29 cellular contexts compared by ENCODE assay signal in the genomic region with DNA sequence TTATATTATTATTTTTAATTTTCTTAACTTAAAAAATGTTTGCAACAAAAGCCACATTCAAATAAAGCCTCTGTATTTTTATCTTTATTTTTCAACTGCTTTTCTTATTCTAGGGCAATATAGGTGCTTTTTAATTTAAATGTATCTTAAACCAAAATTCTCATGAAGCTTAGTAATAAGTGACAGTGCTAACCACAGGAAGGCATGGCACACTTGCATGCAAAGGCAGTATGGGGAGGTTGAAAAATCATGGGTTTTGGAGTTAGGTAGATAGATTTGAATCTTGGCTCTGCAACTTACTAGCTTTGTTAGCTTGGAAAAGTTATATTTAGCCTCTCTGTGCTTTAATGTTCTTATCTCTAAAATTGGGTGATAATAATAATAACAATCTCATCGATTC.
A peak's percentile ranks its signal among the peaks of the same experiment; 100 is the strongest.
DNase-seq lines count a peak whose midpoint lies in the region; ATAC-seq and TF ChIP-seq lines count a peak whose summit lies in the region.
"Had no signal": no experiment of that assay in that cellular context is flagged by ENCODE, and none has a peak within 500 bp of the region (broad histone marks: within the 10 kb centered on the region; RNA-seq: fewer than 3 reads in every experiment).

No MANE protein-coding gene starts in this region.

- no peaks in the 10 kb centered on the region for H3K9me3 ChIP-seq in esophagus squamous epithelium
- H3K9me3 ChIP-seq: left lung, tibial artery had no signal

- TF ChIP-seq POLR2A in esophagus squamous epithelium (IDR thresholded peaks at IDR 0.05) (no peak), erythroblast (IDR thresholded peaks at IDR 0.05; ENCODE audit: low read length) (no peak)

- WGBS in esophagus squamous epithelium, 2 donors: 81 to 90% methylated on average over 1 of the region's 1 CpG

- no peak overlapping the region for H3K27ac ChIP-seq in esophagus squamous epithelium
- H3K27ac ChIP-seq: 22Rv1, left lung, tibial artery had no signal

- H3K4me3 ChIP-seq in GM12865 (ENCODE audit: low read depth, low read length): no peak overlapping the region
- H3K4me3 ChIP-seq in esophagus squamous epithelium: no peak overlapping the region
- H3K4me3 ChIP-seq: left lung, tibial artery had no signal

- H3K4me1 ChIP-seq in esophagus squamous epithelium: no peaks in the 10 kb centered on the region
- H3K4me1 ChIP-seq: left lung, tibial artery had no signal

- no peak for TF ChIP-seq CTCF in GM12865 (IDR thresholded peaks at IDR 0.05; ENCODE audit: insufficient read depth, low read depth, low read length, missing control alignments)
- TF ChIP-seq CTCF in esophagus squamous epithelium (IDR thresholded peaks at IDR 0.05): no peak

- no peaks in the 10 kb centered on the region for H3K27me3 ChIP-seq in esophagus squamous epithelium
- H3K27me3 ChIP-seq: left lung, tibial artery had no signal

- intact Hi-C loops in esophagus squamous epithelium (cut with DNase I): no loop called here

- H3K36me3 ChIP-seq in esophagus squamous epithelium: no peaks in the 10 kb centered on the region
- H3K36me3 ChIP-seq: left lung, tibial artery had no signal

- peak; percentile 11 for DNase-seq in GM12865 (ENCODE audit: low read depth)
- DNase-seq in esophagus squamous epithelium (lab: John Stamatoyannopoulos, UW): no peak
- DNase-seq in erythroblast (lab: John Stamatoyannopoulos, UW): no peak
- no peak for DNase-seq in 8988T
- DNase-seq: activated CD4-positive, alpha-beta T cell treated with anti-CD3 and anti-CD28 coated beads, Interleukin-2, amount 10 ng/mL, durations not matched to agents 7 days and 5 days; activated naive CD4-positive, alpha-beta T cell; activated T-cell treated with anti-CD3 and anti-CD28 coated beads, Interleukin-2, amount 50 U/mL, for 48 hours; CD4-positive, CD25-positive, alpha-beta regulatory T cell; left lung; mesendoderm; NCI-H1048; NCI-H187 treated with DMSO at 0.1 percent for 48 hours; NCI-H2171 treated with DMSO at 0.1 percent for 48 hours; NCI-H524; NK-92 treated with Interleukin-12 subunit alpha and Interleukin-12 subunit beta, amount 100 ng/mL, for 24 hours; PC-3; posterior cingulate gyrus; right cardiac atrium; stimulated activated CD4-positive, alpha-beta T cell treated with anti-CD3 and anti-CD28 coated beads, Interleukin-2, amount 100 ng/mL, for 24 hours; SW 1271; T1000; tibial artery had no signal

- ATAC-seq in GM19043 (IDR thresholded peaks at IDR 0.05; ENCODE audit: low read depth, unreplicated experiment) (peak; percentile 47), HG02610 (IDR thresholded peaks at IDR 0.05; ENCODE audit: unreplicated experiment) (peak; percentile 60), HG03342 (IDR thresholded peaks at IDR 0.05; ENCODE audit: unreplicated experiment) (peak; percentile 61), GM18517 (IDR thresholded peaks at IDR 0.05; ENCODE audit: unreplicated experiment) (no peak)
- ATAC-seq: HCT116, left lung, PC-3, right cardiac atrium, Right ventricle myocardium inferior had no signal
